In the genomic region with DNA sequence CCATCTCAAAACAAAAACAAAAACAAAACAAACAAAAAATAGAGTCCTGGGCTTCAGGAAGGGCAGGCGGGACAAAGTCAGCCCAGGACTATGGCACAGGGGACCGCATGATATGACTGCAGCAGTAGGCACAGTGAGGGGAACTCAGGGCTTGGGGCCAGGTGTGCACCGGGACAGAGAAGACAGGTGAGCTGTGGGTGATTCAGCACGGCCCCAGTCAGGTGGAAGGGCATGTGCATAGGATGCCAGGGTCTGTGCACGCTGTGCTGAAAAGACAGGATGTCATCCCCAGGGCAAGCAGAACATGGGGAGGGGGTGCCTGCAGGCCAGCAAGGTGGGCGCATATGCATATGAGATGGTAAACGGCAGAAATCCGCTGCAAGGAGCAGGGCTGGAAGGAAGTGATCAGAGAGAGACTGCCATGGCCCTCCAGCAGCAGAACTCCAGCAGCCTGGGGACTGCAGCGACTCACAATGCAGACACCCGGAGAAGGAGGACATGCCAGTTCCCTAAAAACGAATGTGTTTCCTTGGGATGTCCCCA, we compare ENCODE assay signal across 10 cellular contexts. TPM values are rescaled to one million over a fixed set of nuclear protein-coding genes. Genes with fewer than 3 reads are reported as not detected.
DNase-seq lines count a peak whose midpoint lies in the region; ATAC-seq and TF ChIP-seq lines count a peak whose summit lies in the region.
"Had no signal": no experiment of that assay in that cellular context is flagged by ENCODE, and none has a peak within 500 bp of the region (broad histone marks: within the 10 kb centered on the region; RNA-seq: fewer than 3 reads in every experiment).

No MANE protein-coding gene starts in this region.

- POLR2A ChIA-PET in Panc1 (lab: Charles Lee), result no interaction called here

- H3K9ac ChIP-seq in fibroblast of lung (ENCODE audit: insufficient read depth, low read length), result no peak overlapping the region

- ATAC-seq in Panc1, result peak; percentile 31; the same call in 1 of the 2 replicates
- ATAC-seq in gastrocnemius medialis, result no peak
- no peak for ATAC-seq in left colon
- no peak for ATAC-seq in HG02970 (IDR thresholded peaks at IDR 0.05; ENCODE audit: low FRiP score, unreplicated experiment)

- H3K79me2 ChIP-seq in fibroblast of lung (ENCODE audit: control insufficient read depth, insufficient read depth, low read length), result peaks cover 63% of the 10 kb centered on the region

- H3K4me2 ChIP-seq in fibroblast of lung (ENCODE audit: extremely low read depth, insufficient read depth, low read length), result peak overlapping the region; percentile 45

- H2AFZ ChIP-seq in fibroblast of lung (ENCODE audit: low read length), result no peak overlapping the region

- H3K27ac ChIP-seq in Panc1 (ENCODE audit: low read length) (peak overlapping the region; percentile 29; the same call in 1 of the 2 replicates), fibroblast of lung (ENCODE audit: insufficient read depth, low read length) (peak overlapping the region; percentile 41), gastrocnemius medialis (peak overlapping the region; percentile 91 to 99 (median 96)), prostate gland (peak overlapping the region in 1 of 2 donors; percentile 49)

- no peaks in the 10 kb centered on the region for H3K9me3 ChIP-seq in Panc1 (ENCODE audit: control insufficient read depth, insufficient read depth, low read depth, low read length)
- no peaks in the 10 kb centered on the region for H3K9me3 ChIP-seq in fibroblast of lung (ENCODE audit: control insufficient read depth, insufficient read depth, low read depth, low read length)
- no peaks in the 10 kb centered on the region for H3K9me3 ChIP-seq in gastrocnemius medialis
- no peaks in the 10 kb centered on the region for H3K9me3 ChIP-seq in prostate gland

- peak; percentile 14 for DNase-seq in EL
- no peak for DNase-seq in Panc1 (ENCODE audit: low read depth, low spot score)
- no peak for DNase-seq in fibroblast of lung (ENCODE audit: low read depth in 2 of 2)
- peak in 1 of 2 donors; percentile 75 for DNase-seq in gastrocnemius medialis
- no peak for DNase-seq in prostate gland (ENCODE audit: low spot score)
- no peak for DNase-seq in hypothalamus (lab: John Stamatoyannopoulos, UW)
- DNase-seq in left colon, result no peak
- DNase-seq: GOT3 had no signal

- TF ChIP-seq CTCF in Panc1 (IDR thresholded peaks at IDR 0.05) (no peak), fibroblast of lung (conservative IDR thresholded peaks at IDR 0.05 in 1 of 2, IDR thresholded peaks at IDR 0.05 in 1 of 2; ENCODE audit: low read depth in 1 of 2, low read length in 2 of 2) (no peak), gastrocnemius medialis (IDR thresholded peaks at IDR 0.05 in 4 of 5, conservative IDR thresholded peaks at IDR 0.05 in 1 of 5) (no peak), prostate gland (IDR thresholded peaks at IDR 0.05) (no peak)

- no peaks in the 10 kb centered on the region for H3K27me3 ChIP-seq in Panc1 (ENCODE audit: control insufficient read depth, insufficient read depth, low read length)
- no peaks in the 10 kb centered on the region for H3K27me3 ChIP-seq in fibroblast of lung (ENCODE audit: control insufficient read depth, insufficient read depth, low read length)
- no peaks in the 10 kb centered on the region for H3K27me3 ChIP-seq in gastrocnemius medialis
- H3K27me3 ChIP-seq in prostate gland (replicated peaks; ENCODE audit: insufficient read depth), result no peaks in the 10 kb centered on the region

- no TSS peak for BruUV-seq in Panc1 (replicated peaks; lab: Mats Ljungman, UMichigan)

- CTCF ChIA-PET in Panc1 (lab: Charles Lee), result no interaction called here

- TF ChIP-seq POLR2A in gastrocnemius medialis (IDR thresholded peaks at IDR 0.05) (peak; percentile 21 to 23), prostate gland (IDR thresholded peaks at IDR 0.05) (no peak)

- H4K20me1 ChIP-seq in fibroblast of lung (ENCODE audit: control insufficient read depth, extremely low read depth, insufficient read depth, low read length), result peaks cover 1% of the 10 kb centered on the region

- in situ Hi-C loops in Panc1 (cut with HindIII; ENCODE audit: low pct_unique_long_range_greater_than_20kb, low sequenced_read_pairs) (no loop called here), gastrocnemius medialis (cut with MboI; ENCODE audit: low sequenced_read_pairs in 4 of 4) (loop anchor here in 2 of 4 donors (25.0 kb wide), 1 partner anchor 1581 kb away; no protein-coding TSS in a partner anchor)

- H3K4me3 ChIP-seq in Panc1 (ENCODE audit: low read depth in 2 of 2, low read length in 2 of 2) (no peak overlapping the region), fibroblast of lung (replicated peaks in 1 of 4; ENCODE audit: control extremely low read depth in 1 of 4, insufficient read depth in 1 of 4, low read depth in 3 of 4, low read length in 4 of 4) (no peak overlapping the region), gastrocnemius medialis (peak overlapping the region; percentile 15 to 41 (median 34)), prostate gland (no peak overlapping the region)
- H3K4me3 ChIP-seq: K562 had no signal

- H3K4me1 ChIP-seq in Panc1 (ENCODE audit: control insufficient read depth, insufficient read depth, low read length) (peaks cover 24% of the 10 kb centered on the region), fibroblast of lung (ENCODE audit: control insufficient read depth, extremely low read depth, insufficient read depth, low read length) (peaks cover 24% of the 10 kb centered on the region), gastrocnemius medialis (peaks cover 85 to 94% of the 10 kb centered on the region in 2 donors), prostate gland (replicated peaks) (peaks cover 18% of the 10 kb centered on the region)

- H3K36me3 ChIP-seq in Panc1 (ENCODE audit: control insufficient read depth, insufficient read depth, low read length), result no peaks in the 10 kb centered on the region
- H3K36me3 ChIP-seq in fibroblast of lung (ENCODE audit: control insufficient read depth, insufficient read depth, low read length), result no peaks in the 10 kb centered on the region
- no peaks in the 10 kb centered on the region for H3K36me3 ChIP-seq in gastrocnemius medialis
- no peaks in the 10 kb centered on the region for H3K36me3 ChIP-seq in prostate gland

- 46% methylated on average over 11 of the region's 11 CpGs for WGBS in prostate gland

- intact Hi-C loops in Panc1 (cut with micrococcal nuclease; ENCODE audit: unreplicated experiment), result no loop called here
- intact Hi-C loops in gastrocnemius medialis (cut with DNase I; ENCODE audit: low total_unique reads), result loop anchor here (5.0 kb wide), 1 partner anchor 126 kb away; no protein-coding TSS in a partner anchor
- intact Hi-C loops in prostate gland (cut with DNase I), result no loop called here
- intact Hi-C loops in left colon (cut with DNase I, micrococcal nuclease), result no loop called here

RNA-seq across cellular contexts. Expression of a gene that starts 15.0 kb away (rescaled TPM):
- total RNA-seq in Panc1 (2021; ENCODE audit: unreplicated experiment), result 34.2 TPM
- 27.1 TPM for polyA plus RNA-seq in Panc1 (2012; ENCODE audit: insufficient read length)
- 8.2 and 10.9 TPM in 2 replicates for total RNA-seq in fibroblast of lung
- polyA plus RNA-seq in fibroblast of lung, result 11.3 and 16.2 TPM in 2 replicates
- 21.3 and 24.4 TPM in 2 replicates for polyA plus RNA-seq in fibroblast of lung (2012)
- 22.6 and 23.3 TPM in 2 replicates for polyA minus RNA-seq in fibroblast of lung (ENCODE audit: low replicate concordance)
- total RNA-seq in gastrocnemius medialis, result 10 to 100 TPM; 52.5 to 61.7 (median 59.7) TPM
- 10 to 100 TPM; 18.4 to 30.4 TPM for total RNA-seq in prostate gland
- 10 to 100 TPM; 33.4 to 41.1 TPM for total RNA-seq in left colon

RNA-seq across cellular contexts. Expression of a gene that starts 39.2 kb away (rescaled TPM):
- total RNA-seq in Panc1 (2021; ENCODE audit: unreplicated experiment) (not detected), fibroblast of lung (not detected in 2 replicates), gastrocnemius medialis (not detected), prostate gland (10 to 100 TPM in 1 of 2 donors, under 1 TPM in 1; 0.91 to 10.1 TPM), left colon (not detected)
- polyA plus RNA-seq in Panc1 (2012; ENCODE audit: insufficient read length), result not detected
- polyA plus RNA-seq in fibroblast of lung, result 0.10 TPM in 1 of 2 replicates, not detected in the other
- polyA plus RNA-seq in fibroblast of lung (2012), result not detected in 2 replicates
- polyA minus RNA-seq in fibroblast of lung (ENCODE audit: low replicate concordance), result not detected in 2 replicates

RNA-seq across cellular contexts. Expression of a gene that starts 39.5 kb away (rescaled TPM):
- 4.4 TPM for total RNA-seq in Panc1 (2021; ENCODE audit: unreplicated experiment)
- polyA plus RNA-seq in Panc1 (2012; ENCODE audit: insufficient read length), result 6.0 TPM
- total RNA-seq in fibroblast of lung, result 2.8 and 3.6 TPM in 2 replicates
- 2.8 and 2.9 TPM in 2 replicates for polyA plus RNA-seq in fibroblast of lung
- polyA plus RNA-seq in fibroblast of lung (2012), result 2.2 TPM in 2 replicates
- 1.3 and 3.0 TPM in 2 replicates for polyA minus RNA-seq in fibroblast of lung (ENCODE audit: low replicate concordance)
- total RNA-seq in gastrocnemius medialis, result 1 to 10 TPM; 4.1 to 7.1 (median 5.0) TPM
- total RNA-seq in prostate gland, result 10 to 100 TPM in 1 of 2 donors, 1 to 10 TPM in 1; 8.0 to 13.7 TPM
- 1 to 10 TPM; 1.4 to 2.4 TPM for total RNA-seq in left colon

Comparison
In these comparisons a context has a peak if more than half of its experiments do, and no peak if none do; other contexts are left out.
1. H3K4me3 ChIP-seq: peak in gastrocnemius medialis (4 of 4); none in Panc1 (0 of 2), fibroblast of lung (0 of 4) and prostate gland (0 of 2).